Comparison of ENCODE assay signal across 10 cellular contexts in genomic region chr2:212727751-212728150, GRCh38.
A peak's percentile ranks its signal among the peaks of the same experiment; 100 is the strongest.
DNase-seq lines count a peak whose midpoint lies in the region; ATAC-seq and TF ChIP-seq lines count a peak whose summit lies in the region.
"Had no signal": no experiment of that assay in that cellular context is flagged by ENCODE, and none has a peak within 500 bp of the region (broad histone marks: within the 10 kb centered on the region; RNA-seq: fewer than 3 reads in every experiment).

No MANE protein-coding gene starts in this region.

- H3K36me3 ChIP-seq in Karpas-422 (ENCODE audit: insufficient read depth, low read length) (no peaks in the 10 kb centered on the region), WERI-Rb-1 (no peaks in the 10 kb centered on the region)

- H4K20me1 ChIP-seq in Karpas-422 (ENCODE audit: insufficient read depth, low read depth, low read length), result no peaks in the 10 kb centered on the region

- peaks cover 2% of the 10 kb centered on the region for H3K4me1 Mint-ChIP-seq in osteocyte (ENCODE audit: unreplicated experiment)

- no peak overlapping the region for H3K4me2 ChIP-seq in Karpas-422 (ENCODE audit: low read depth, low read length, poor library complexity, severe bottlenecking)

- H3K36me3 Mint-ChIP-seq in osteocyte (ENCODE audit: unreplicated experiment), result no peaks in the 10 kb centered on the region

- peak; percentile 52 for ATAC-seq in GM18858 (IDR thresholded peaks at IDR 0.05; ENCODE audit: unreplicated experiment)
- ATAC-seq in GM21390 (IDR thresholded peaks at IDR 0.05; ENCODE audit: unreplicated experiment), result peak; percentile 43
- peak; percentile 42 for ATAC-seq in HG03103 (IDR thresholded peaks at IDR 0.05; ENCODE audit: low read depth, unreplicated experiment)
- ATAC-seq in esophagus mucosa, result no peak
- ATAC-seq: left colon had no signal

- no peak overlapping the region for H3K9ac ChIP-seq in Karpas-422 (ENCODE audit: low read length)

- H3K27me3 ChIP-seq in Karpas-422 (ENCODE audit: low read length), result no peaks in the 10 kb centered on the region
- no peaks in the 10 kb centered on the region for H3K27me3 ChIP-seq in WERI-Rb-1 (ENCODE audit: insufficient read depth, low read depth, severe bottlenecking)

- peaks cover 8% of the 10 kb centered on the region for H3K27me3 Mint-ChIP-seq in osteocyte (ENCODE audit: unreplicated experiment)

- TF ChIP-seq CTCF in fibroblast of villous mesenchyme (IDR thresholded peaks at IDR 0.05; ENCODE audit: insufficient read depth, low read depth, low read length), result no peak
- TF ChIP-seq CTCF in osteocyte (IDR thresholded peaks at IDR 0.05), result no peak
- TF ChIP-seq CTCF in WERI-Rb-1 (IDR thresholded peaks at IDR 0.05; ENCODE audit: low read depth, low read length), result no peak

- H3K9me2 ChIP-seq in Karpas-422 (replicated peaks; ENCODE audit: insufficient read depth, low read length), result no peaks in the 10 kb centered on the region

- H3K9me3 Mint-ChIP-seq in osteocyte (ENCODE audit: unreplicated experiment), result no peaks in the 10 kb centered on the region

- H2AFZ ChIP-seq in Karpas-422 (ENCODE audit: low read length), result no peak overlapping the region

- H3K4me3 ChIP-seq in fibroblast of villous mesenchyme (ENCODE audit: low read depth, low read length) (no peak overlapping the region), Karpas-422 (ENCODE audit: low read length) (no peak overlapping the region), WERI-Rb-1 (ENCODE audit: low read depth, low read length) (no peak overlapping the region)

- H3K79me2 ChIP-seq in Karpas-422 (ENCODE audit: low read length), result no peaks in the 10 kb centered on the region

- H3K27ac ChIP-seq in Karpas-422 (ENCODE audit: low read length), result no peak overlapping the region
- no peak overlapping the region for H3K27ac ChIP-seq in WERI-Rb-1

- no peak overlapping the region for H3K4me3 Mint-ChIP-seq in osteocyte (ENCODE audit: unreplicated experiment)

- H3K9me3 ChIP-seq in Karpas-422 (ENCODE audit: low read length) (no peaks in the 10 kb centered on the region; the same call in 1 of the 2 replicates), WERI-Rb-1 (ENCODE audit: severe bottlenecking) (no peaks in the 10 kb centered on the region)

- no peaks in the 10 kb centered on the region for H3K4me1 ChIP-seq in Karpas-422 (ENCODE audit: low read length)

- no peak overlapping the region for H3K27ac Mint-ChIP-seq in osteocyte (ENCODE audit: unreplicated experiment)

- peak; percentile 6 for DNase-seq in fibroblast of villous mesenchyme (ENCODE audit: low read depth)
- no peak for DNase-seq in osteocyte (ENCODE audit: extremely low spot score, unreplicated experiment)
- no peak for DNase-seq in Karpas-422
- DNase-seq in WERI-Rb-1, result no peak
- DNase-seq: GOT3, left colon had no signal
